ENCODE assay signal across 21 cellular contexts in the genomic region with DNA sequence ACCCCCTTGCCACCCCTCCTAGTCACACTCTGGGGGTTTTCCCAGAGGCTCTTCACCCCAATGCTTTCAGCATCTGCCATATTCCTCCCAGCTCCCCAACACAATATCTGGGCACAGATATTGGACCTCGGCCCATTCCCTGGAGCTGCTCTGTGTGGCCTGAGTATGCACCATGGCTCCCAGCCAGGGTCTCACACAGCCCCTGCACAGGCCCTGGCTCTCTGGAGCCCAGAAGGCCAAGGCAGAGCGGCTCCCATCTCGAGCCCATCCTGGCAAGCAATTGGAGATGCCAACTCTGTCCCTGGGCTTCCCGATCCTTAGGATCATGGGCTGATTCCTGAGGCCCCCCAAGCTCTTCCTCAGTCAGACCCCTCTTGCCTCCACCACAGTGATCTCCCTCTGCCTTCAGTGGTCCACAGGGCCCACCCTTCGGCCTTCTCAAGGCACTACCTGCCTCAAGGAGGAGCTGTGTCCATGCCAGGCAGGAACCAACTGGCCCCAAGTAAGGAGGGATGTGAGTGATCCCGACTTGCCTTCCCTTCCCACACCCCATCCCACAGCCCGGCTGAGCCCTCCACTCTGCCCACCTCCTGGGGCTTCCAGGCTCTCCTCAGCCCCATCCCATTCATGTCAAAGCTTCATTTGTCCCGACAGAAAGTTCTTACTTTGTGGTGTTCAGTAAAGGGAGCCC.
DNase-seq lines count a peak whose midpoint lies in the region; ATAC-seq, FAIRE-seq and TF ChIP-seq lines count a peak whose summit lies in the region.
"Had no signal": no experiment of that assay in that cellular context is flagged by ENCODE, and none has a peak within 500 bp of the region (broad histone marks: within the 10 kb centered on the region; RNA-seq: fewer than 3 reads in every experiment).

No MANE protein-coding gene starts in this region.

- H3K27ac ChIP-seq in GM23338 (ENCODE audit: low read depth) (no peak overlapping the region), H1 (ENCODE audit: low read depth, low read length) (no peak overlapping the region)
- H3K27ac ChIP-seq: BLaER1 treated with 17β-estradiol and CSF1 and Interleukin-3, amounts not matched to agents 10 nM and 100 nM; GM23248; SJSA1 had no signal

- no peaks in the 10 kb centered on the region for H3F3A ChIP-seq in GM23338 (replicated peaks; ENCODE audit: low read depth)

- H3K4me3 Mint-ChIP-seq in CD14-positive monocyte (no peak overlapping the region), GM23338 (no peak overlapping the region), neural crest cell (no peak overlapping the region)
- H3K4me3 Mint-ChIP-seq: CD8-positive, alpha-beta T cell had no signal

- H3K23me2 ChIP-seq in H1 (ENCODE audit: low read depth, low read length) = no peaks in the 10 kb centered on the region

- intact Hi-C loops in CD14-positive monocyte (cut with micrococcal nuclease) = no loop called here

- POLR2A ChIA-PET in H1 (lab: Charles Lee; ENCODE audit: partially characterized antibody) = interaction anchor here (0.6 to 1.4 kb wide), 3 partner anchors 8 to 14 kb away, joined by 3 to 6 read pairs (median 4); no protein-coding TSS in a partner anchor

- TF ChIP-seq EP300 in H1 (IDR thresholded peaks at IDR 0.05; ENCODE audit: borderline replicate concordance in 1 of 2, low read depth in 2 of 2, low read length in 2 of 2) = no peak

- H4K5ac ChIP-seq in H1 (ENCODE audit: insufficient read length, low read depth, low read length) = no peak overlapping the region

- H3K79me2 ChIP-seq in GM23338 (replicated peaks; ENCODE audit: insufficient read depth) (peaks cover 27% of the 10 kb centered on the region), H1 (ENCODE audit: control insufficient read depth in 1 of 2, insufficient read depth in 2 of 2, low read length in 2 of 2) (peaks cover 0 to 18% of the 10 kb centered on the region in 2 experiments; a peak in 2 of 4 replicates)

- H4K20me1 ChIP-seq in GM23338 (replicated peaks; ENCODE audit: insufficient read depth) (peaks cover 21% of the 10 kb centered on the region), H1 (replicated peaks in 1 of 2; ENCODE audit: control insufficient read depth in 1 of 2, insufficient read depth in 2 of 2, low read length in 2 of 2) (peaks cover 2 to 14% of the 10 kb centered on the region in 2 experiments)

- H3K27ac Mint-ChIP-seq in CD14-positive monocyte (peak overlapping the region in 1 of 7 donors; percentile 63), GM23338 (peak overlapping the region; percentile 60; the same call in 1 of the 2 replicates), neural crest cell (ENCODE audit: unreplicated experiment) (peak overlapping the region; percentile 35)
- H3K27ac Mint-ChIP-seq: CD8-positive, alpha-beta T cell had no signal

- H3K4me2 ChIP-seq in GM23338 (no peak overlapping the region), H1 (ENCODE audit: insufficient read depth in 1 of 2, low read depth in 2 of 2, low read length in 2 of 2) (no peak overlapping the region)
- H3K4me2 ChIP-seq: BLaER1 treated with 17β-estradiol and CSF1 and Interleukin-3, amounts not matched to agents 10 nM and 100 nM had no signal

- H2AFZ ChIP-seq in GM23338 (no peak overlapping the region), H1 (ENCODE audit: low read length) (no peak overlapping the region)

- peaks cover 5 to 7% (median 7%) of the 10 kb centered on the region in 3 donors for H3K27me3 Mint-ChIP-seq in CD14-positive monocyte (ENCODE audit: low read depth in 3 of 3)
- peaks cover 7% of the 10 kb centered on the region for H3K27me3 Mint-ChIP-seq in GM23338 (ENCODE audit: insufficient read depth, low read depth, poor library complexity)
- no peaks in the 10 kb centered on the region for H3K27me3 Mint-ChIP-seq in neural crest cell (ENCODE audit: low read depth)

- no peaks in the 10 kb centered on the region for H3K9me3 Mint-ChIP-seq in CD14-positive monocyte
- no peaks in the 10 kb centered on the region for H3K9me3 Mint-ChIP-seq in GM23338
- H3K9me3 Mint-ChIP-seq in neural crest cell = no peaks in the 10 kb centered on the region
- H3K9me3 Mint-ChIP-seq: CD8-positive, alpha-beta T cell had no signal

- H2BK15ac ChIP-seq in H1 (ENCODE audit: low read length) = no peak overlapping the region

- H3K4me3 ChIP-seq in GM23338 (no peak overlapping the region), H1 (ENCODE audit: extremely low read depth in 1 of 4, insufficient read depth in 2 of 4, low read depth in 3 of 4, low read length in 4 of 4) (no peak overlapping the region)
- H3K4me3 ChIP-seq: BLaER1 treated with 17β-estradiol and CSF1 and Interleukin-3, amounts not matched to agents 10 nM and 100 nM; GM23248; SJSA1 had no signal

- ATAC-seq in GM23338 (no peak), HG03432 (IDR thresholded peaks at IDR 0.05; ENCODE audit: unreplicated experiment) (no peak)
- ATAC-seq: CD8-positive, alpha-beta T cell; Right ventricle myocardium inferior had no signal

- H2AK5ac ChIP-seq in H1 (ENCODE audit: low read depth, low read length) = no peak overlapping the region

- FAIRE-seq in H1 (lab: Jason Lieb, UNC) (no peak), H54 (lab: Jason Lieb, UNC) (no peak)
- FAIRE-seq: GM12892 had no signal

- H4K91ac ChIP-seq in H1 (replicated peaks; ENCODE audit: insufficient read length, low read length) = no peak overlapping the region

- no peak overlapping the region for H3K14ac ChIP-seq in H1 (ENCODE audit: insufficient read length)

- no peak overlapping the region for H3K23ac ChIP-seq in H1 (ENCODE audit: insufficient read length)

- H2BK5ac ChIP-seq in H1 (ENCODE audit: low read depth, low read length) = 0 out of 2 replicates have a peak overlapping the region, but pooled peaks have one; percentile 22

- H2BK12ac ChIP-seq in H1 (ENCODE audit: low read depth, low read length) = no peak overlapping the region

- no peaks in the 10 kb centered on the region for H3K27me3 ChIP-seq in GM23338 (ENCODE audit: insufficient read depth)
- no peaks in the 10 kb centered on the region for H3K27me3 ChIP-seq in H1 (replicated peaks in 1 of 4; ENCODE audit: control insufficient read depth in 3 of 4, extremely low read depth in 1 of 4, insufficient read depth in 3 of 4, low read length in 3 of 4)
- H3K27me3 ChIP-seq: BLaER1 treated with 17β-estradiol and CSF1 and Interleukin-3, amounts not matched to agents 10 nM and 100 nM had no signal

- H3K9me3 ChIP-seq in H1 (ENCODE audit: insufficient read depth in 2 of 2, low read depth in 1 of 2, low read length in 1 of 2) = no peaks in the 10 kb centered on the region
- H3K9me3 ChIP-seq: BLaER1 treated with 17β-estradiol and CSF1 and Interleukin-3, amounts not matched to agents 10 nM and 100 nM; SJSA1 had no signal

- 93% methylated on average over 8 of the region's 8 CpGs; no CpG with 5 or more reads in 1 of the 2 experiments for WGBS in H1 (ENCODE audit: extremely low coverage in 1 of 2, insufficient coverage in 1 of 2, insufficient read length in 1 of 2, insufficient replicate concordance in 2 of 2, low coverage in 1 of 2, low lambda C conversion rate in 2 of 2, missing lambda C conversion rate in 1 of 2), 2 experiments

- H3K18ac ChIP-seq in H1 (ENCODE audit: extremely low read depth, low read length) = no peak overlapping the region

- DNase-seq in CD14-positive monocyte (ENCODE audit: low spot score) = peak; percentile 35
- DNase-seq in GM23338 (ENCODE audit: low spot score) = no peak
- no peak for DNase-seq in H1 (ENCODE audit: low read depth in 1 of 2, low spot score in 2 of 2)
- DNase-seq in neural crest cell (ENCODE audit: low read depth, low spot score) = no peak
- DNase-seq in HT-29 (ENCODE audit: low spot score) = no peak
- DNase-seq in MV-4-11 (lab: John Stamatoyannopoulos, UW) = no peak
- no peak for DNase-seq in H54 (ENCODE audit: insufficient read length, low spot score)
- DNase-seq: ACHN, DMS153, GM23248, Kasumi-1, NCI-H1694 treated with DMSO at 0.1 percent for 48 hours, NCI-H2081 treated with DMSO at 0.1 percent for 48 hours, NCI-H2171 treated with DMSO at 0.1 percent for 48 hours, NCI-H526 treated with DMSO at 0.1 percent for 48 hours had no signal

- H4K8ac ChIP-seq in H1 (ENCODE audit: extremely low read depth, insufficient read depth, low read length) = no peak overlapping the region

- peak in 1 of 2 experiments; percentile 20; a peak in 1 of 4 replicates for TF ChIP-seq RAD21 in H1 (IDR thresholded peaks at IDR 0.05 in 1 of 2, conservative IDR thresholded peaks at IDR 0.05 in 1 of 2; ENCODE audit: low read depth in 2 of 2, low read length in 2 of 2)

- no peak overlapping the region for H3K56ac ChIP-seq in H1 (replicated peaks; ENCODE audit: insufficient read length, low read depth, low read length)

- H3K79me1 ChIP-seq in H1 (ENCODE audit: low read depth, low read length) = peaks cover 8% of the 10 kb centered on the region

- H3K9me2 ChIP-seq in GM23338 (ENCODE audit: insufficient read depth) = 0 out of 2 replicates have a peak, but pooled peaks cover 4% of the 10 kb centered on the region

- TF ChIP-seq POLR2A in H1 (IDR thresholded peaks at IDR 0.05; ENCODE audit: control extremely low read depth in 1 of 2, low read depth in 2 of 2, low read length in 2 of 2) (no peak), H54 (IDR thresholded peaks at IDR 0.05; ENCODE audit: low read depth, low read length) (no peak)

- no peak overlapping the region for H3K4ac ChIP-seq in H1 (replicated peaks; ENCODE audit: insufficient read length, low read depth, low read length)

- H3K4me1 ChIP-seq in GM23338 (ENCODE audit: insufficient read depth) = peaks cover 3% of the 10 kb centered on the region
- H3K4me1 ChIP-seq in H1 (replicated peaks in 1 of 4; ENCODE audit: control insufficient read depth in 3 of 4, insufficient read depth in 4 of 4, low read length in 3 of 4) = peaks cover 0 to 3% (median under 1%) of the 10 kb centered on the region in 4 experiments; a peak in 4 of 7 replicates
- H3K4me1 ChIP-seq: SJSA1 had no signal

- CTCF ChIA-PET in H1 (lab: Charles Lee; ENCODE audit: partially characterized antibody) = interaction anchor here (0.7 to 2.5 kb wide), 9 partner anchors 12 to 218 kb away, joined by 3 to 15 read pairs (median 4); a partner anchor contains a TSS

- H3K36me3 Mint-ChIP-seq in CD14-positive monocyte (no peaks in the 10 kb centered on the region), GM23338 (ENCODE audit: low read depth) (peaks cover 53% of the 10 kb centered on the region), neural crest cell (ENCODE audit: low read depth) (no peaks in the 10 kb centered on the region)
- H3K36me3 Mint-ChIP-seq: CD8-positive, alpha-beta T cell had no signal

- no peak overlapping the region for H2BK20ac ChIP-seq in H1 (ENCODE audit: low read length)

- TF ChIP-seq CTCF in CD14-positive monocyte (IDR thresholded peaks at IDR 0.05) = no peak
- peak in 1 of 2 experiments; percentile 20; a peak in 1 of 4 replicates for TF ChIP-seq CTCF in GM23338 (conservative IDR thresholded peaks at IDR 0.05; ENCODE audit: low read depth in 2 of 2)
- TF ChIP-seq CTCF in H1 (IDR thresholded peaks at IDR 0.05; ENCODE audit: control extremely low read depth in 1 of 3, insufficient read depth in 1 of 3, low read depth in 1 of 3, low read length in 3 of 3) = no peak
- no peak for TF ChIP-seq CTCF in neural crest cell (conservative IDR thresholded peaks at IDR 0.05)

- no peak overlapping the region for H3K9ac ChIP-seq in H1 (replicated peaks in 1 of 4; ENCODE audit: extremely low read depth in 1 of 4, low read depth in 3 of 4, low read length in 3 of 4)
- H3K9ac ChIP-seq: BLaER1 treated with 17β-estradiol and CSF1 and Interleukin-3, amounts not matched to agents 10 nM and 100 nM; GM23248 had no signal

- H3K36me3 ChIP-seq in GM23338 (ENCODE audit: insufficient read depth) (peaks cover 10% of the 10 kb centered on the region; the same call in 1 of the 2 replicates), H1 (ENCODE audit: control insufficient read depth in 2 of 4, insufficient read depth in 4 of 4, low read length in 3 of 4) (peaks cover 0 to 6% (median 4%) of the 10 kb centered on the region in 4 experiments; a peak in 4 of 8 replicates)
- H3K36me3 ChIP-seq: SJSA1 had no signal

- H2BK120ac ChIP-seq in H1 (replicated peaks; ENCODE audit: low read depth, low read length) = no peak overlapping the region

- H3K4me1 Mint-ChIP-seq in CD14-positive monocyte = no peaks in the 10 kb centered on the region
- peaks cover 36% of the 10 kb centered on the region for H3K4me1 Mint-ChIP-seq in GM23338
- no peaks in the 10 kb centered on the region for H3K4me1 Mint-ChIP-seq in neural crest cell
